15 cellular contexts compared by ENCODE assay signal in genomic region chr3:73068419-73068818, GRCh38. TPM values are rescaled to one million over a fixed set of nuclear protein-coding genes. Genes with fewer than 3 reads are reported as not detected.
DNase-seq lines count a peak whose midpoint lies in the region; ATAC-seq and TF ChIP-seq lines count a peak whose summit lies in the region.
"Had no signal": no experiment of that assay in that cellular context is flagged by ENCODE, and none has a peak within 500 bp of the region (broad histone marks: within the 10 kb centered on the region; RNA-seq: fewer than 3 reads in every experiment).

No MANE protein-coding gene starts in this region.

- no peak overlapping the region for H3K9ac ChIP-seq in GM23248

- H3K9me3 ChIP-seq in left ventricle myocardium inferior (replicated peaks) (no peaks in the 10 kb centered on the region), GM23248 (ENCODE audit: low read depth) (no peaks in the 10 kb centered on the region), osteoblast (ENCODE audit: low read depth, low read length) (no peaks in the 10 kb centered on the region)

- H2AFZ ChIP-seq in GM23248 (no peak overlapping the region), osteoblast (ENCODE audit: low read length) (no peak overlapping the region)

- DNase-seq in left ventricle myocardium inferior (no peak), cardiac septum (ENCODE audit: low spot score) (no peak), GM23248 (peak; percentile 9), astrocyte of the hippocampus (ENCODE audit: low read depth, low spot score) (peak; percentile 75), osteoblast (ENCODE audit: insufficient read length, low spot score, missing footprints) (no peak), NCI-H1105 treated with DMSO at 0.1 percent for 48 hours (lab: John Stamatoyannopoulos, UW) (no peak), GDM1 (lab: John Stamatoyannopoulos, UW) (no peak)
- DNase-seq: ACHN; C1 segment of cervical spinal cord; Calu3; CD4-positive, alpha-beta T cell; DMS79; HCEC 1CT; HFFc6 had no signal

- H4K20me1 ChIP-seq in GM23248 (ENCODE audit: insufficient read depth), result no peaks in the 10 kb centered on the region
- no peaks in the 10 kb centered on the region for H4K20me1 ChIP-seq in osteoblast (ENCODE audit: insufficient read depth, low read length)

- no peak overlapping the region for H3K4me2 ChIP-seq in GM23248 (ENCODE audit: unreplicated experiment)
- no peak overlapping the region for H3K4me2 ChIP-seq in osteoblast (ENCODE audit: insufficient read depth, low read length)

- ATAC-seq in GM21723 (IDR thresholded peaks at IDR 0.05; ENCODE audit: unreplicated experiment), result no peak

- no peaks in the 10 kb centered on the region for H3K9me2 ChIP-seq in GM23248 (ENCODE audit: insufficient read depth)

- H3K36me3 ChIP-seq in left ventricle myocardium inferior (peaks cover 29% of the 10 kb centered on the region), GM23248 (ENCODE audit: low read depth) (peaks cover 33% of the 10 kb centered on the region), osteoblast (ENCODE audit: insufficient read depth, low read length) (peaks cover 15% of the 10 kb centered on the region)

- peaks cover 51% of the 10 kb centered on the region for H3F3A ChIP-seq in GM23248 (ENCODE audit: insufficient read depth)

- intact Hi-C loops in left ventricle myocardium inferior (cut with micrococcal nuclease), result loop anchor here (5.0 kb wide), 1 partner anchor 116 kb away; no protein-coding TSS in a partner anchor
- intact Hi-C loops in cardiac septum (cut with DNase I), result no loop called here

- H3K27ac ChIP-seq in left ventricle myocardium inferior (replicated peaks), result peak overlapping the region; percentile 39
- H3K27ac ChIP-seq in GM23248, result no peak overlapping the region
- peak overlapping the region; percentile 13 for H3K27ac ChIP-seq in osteoblast (ENCODE audit: low read depth, low read length)

- H3K27me3 ChIP-seq in left ventricle myocardium inferior (ENCODE audit: low read depth) (no peaks in the 10 kb centered on the region), GM23248 (replicated peaks; ENCODE audit: insufficient read depth) (no peaks in the 10 kb centered on the region), osteoblast (ENCODE audit: insufficient read depth, low read length) (no peaks in the 10 kb centered on the region)

- H3K4me3 ChIP-seq in left ventricle myocardium inferior, result no peak overlapping the region
- H3K4me3 ChIP-seq in GM23248, result no peak overlapping the region
- H3K4me3 ChIP-seq in osteoblast (ENCODE audit: insufficient read depth, low read length), result no peak overlapping the region

- H3K79me2 ChIP-seq in GM23248 (ENCODE audit: insufficient read depth) (peaks cover 44% of the 10 kb centered on the region), osteoblast (ENCODE audit: insufficient read depth, low read length) (peaks cover 2% of the 10 kb centered on the region)

- in situ Hi-C loops in GM23248 (cut with MboI), result no loop called here

- TF ChIP-seq CTCF in left ventricle myocardium inferior (IDR thresholded peaks at IDR 0.05; ENCODE audit: borderline replicate concordance) (no peak), osteoblast (IDR thresholded peaks at IDR 0.05; ENCODE audit: extremely low read depth, low read depth, low read length) (no peak)

- H3K4me1 ChIP-seq in left ventricle myocardium inferior, result peaks cover 51% of the 10 kb centered on the region
- peaks cover 63% of the 10 kb centered on the region for H3K4me1 ChIP-seq in GM23248 (ENCODE audit: insufficient read depth)
- peaks cover 39% of the 10 kb centered on the region for H3K4me1 ChIP-seq in osteoblast (ENCODE audit: insufficient read depth, low read length)

- 70 to 72% methylated on average over 3 of the region's 3 CpGs for WGBS in GM23248 (ENCODE audit: low coverage in 1 of 2, low lambda C conversion rate in 2 of 2, missing lambda C conversion rate in 2 of 2), 2 experiments

RNA-seq across cellular contexts. Expression of gene EBLN2, which starts 7.0 kb away (rescaled TPM):
- total RNA-seq in left ventricle myocardium inferior (0.99 TPM), cardiac septum (1.9 TPM), osteoblast (6.2 and 7.4 TPM in 2 replicates)
- total RNA-seq in GM23248 (2014; rRNA removed; shearing (Covaris generic)), result 1.6 and 3.0 TPM in 2 replicates
- 0.58 and 1.7 TPM in 2 replicates for polyA plus RNA-seq in GM23248 (2016; fragmentation: Nextera tagmentation; extraction: Ambion mirVana)

Comparison
In these comparisons a context has a peak if more than half of its experiments do, and no peak if none do; other contexts are left out.
1. DNase-seq: peak in GM23248 (single experiment) and astrocyte of the hippocampus (single experiment); none in left ventricle myocardium inferior (single experiment), cardiac septum (single experiment), osteoblast (single experiment), NCI-H1105 treated with DMSO at 0.1 percent for 48 hours (single experiment) and GDM1 (single experiment).